ENCODE assay signal across 19 cellular contexts in genomic region chr7:18708204-18708603, GRCh38.
"Had no signal": no experiment of that assay in that cellular context is flagged by ENCODE, and none has a peak within 500 bp of the region (broad histone marks: within the 10 kb centered on the region; RNA-seq: fewer than 3 reads in every experiment).

No MANE protein-coding gene starts in this region.

- H3K27ac ChIP-seq: coronary artery, foreskin keratinocyte, left ventricle myocardium inferior, lower lobe of right lung, ovary, right atrium auricular region, tibial nerve had no signal

- H3K4me3 ChIP-seq: coronary artery, left ventricle myocardium inferior, lower lobe of right lung, ovary, right atrium auricular region, tibial nerve had no signal

- H3K36me3 ChIP-seq: left ventricle myocardium inferior, lower lobe of right lung, ovary, right atrium auricular region, tibial nerve had no signal

- H3K27ac Mint-ChIP-seq: endodermal cell; memory B cell; naive thymus-derived CD4-positive, alpha-beta T cell; stimulated activated memory B cell treated with anti-CD40 and anti-IgM and Interleukin-4, amounts not matched to agents 10 μg/mL and 1 μg/mL and 100 μg/mL, for 72 hours; stimulated activated naive CD8-positive, alpha-beta T cell treated with anti-CD3 and anti-CD28 coated beads, Interleukin-15, Interleukin-2, amounts not matched to agents 100 ng/mL and 50 ng/mL, for 24 hours had no signal

- H3K4me1 ChIP-seq: foreskin keratinocyte, lower lobe of right lung, tibial nerve had no signal

- H3K27me3 ChIP-seq: foreskin keratinocyte, ovary, right atrium auricular region, tibial nerve had no signal

- DNase-seq: effector CD4-positive, alpha-beta T cell; endodermal cell; erythroblast; foreskin keratinocyte; immature natural killer cell; kidney; left cardiac atrium; left ventricle myocardium inferior; lower lobe of right lung; naive thymus-derived CD4-positive, alpha-beta T cell; ovary; stimulated activated CD4-positive, alpha-beta T cell treated with anti-CD3 and anti-CD28 coated beads, Interleukin-4, amount 100 ng/mL, for 1 hour had no signal

- H3K9me3 Mint-ChIP-seq: endodermal cell; memory B cell; stimulated activated memory B cell treated with anti-CD40 and anti-IgM and Interleukin-4, amounts not matched to agents 10 μg/mL and 1 μg/mL and 100 μg/mL, for 72 hours; stimulated activated naive CD8-positive, alpha-beta T cell treated with anti-CD3 and anti-CD28 coated beads, Interleukin-15, Interleukin-2, amounts not matched to agents 100 ng/mL and 50 ng/mL, for 24 hours had no signal

- H3K9me3 ChIP-seq: left ventricle myocardium inferior, lower lobe of right lung, ovary, right atrium auricular region, tibial nerve had no signal

- H3K4me3 Mint-ChIP-seq: endodermal cell; memory B cell; naive thymus-derived CD4-positive, alpha-beta T cell; neural crest cell; stimulated activated memory B cell treated with anti-CD40 and anti-IgM and Interleukin-4, amounts not matched to agents 10 μg/mL and 1 μg/mL and 100 μg/mL, for 72 hours; stimulated activated naive CD8-positive, alpha-beta T cell treated with anti-CD3 and anti-CD28 coated beads, Interleukin-15, Interleukin-2, amounts not matched to agents 100 ng/mL and 50 ng/mL, for 24 hours had no signal

- ATAC-seq: foreskin keratinocyte; left cardiac atrium; lower lobe of right lung; naive thymus-derived CD4-positive, alpha-beta T cell; stimulated activated memory B cell treated with anti-CD40 and anti-IgM and Interleukin-4, amounts not matched to agents 10 μg/mL and 1 μg/mL and 100 μg/mL, for 72 hours had no signal

- FAIRE-seq: kidney had no signal

- H3K27me3 Mint-ChIP-seq: memory B cell; naive thymus-derived CD4-positive, alpha-beta T cell; stimulated activated memory B cell treated with anti-CD40 and anti-IgM and Interleukin-4, amounts not matched to agents 10 μg/mL and 1 μg/mL and 100 μg/mL, for 72 hours; stimulated activated naive CD8-positive, alpha-beta T cell treated with anti-CD3 and anti-CD28 coated beads, Interleukin-15, Interleukin-2, amounts not matched to agents 100 ng/mL and 50 ng/mL, for 24 hours had no signal

- H3K4me1 Mint-ChIP-seq: endodermal cell had no signal

- H3K36me3 Mint-ChIP-seq: immature natural killer cell; naive thymus-derived CD4-positive, alpha-beta T cell; stimulated activated memory B cell treated with anti-CD40 and anti-IgM and Interleukin-4, amounts not matched to agents 10 μg/mL and 1 μg/mL and 100 μg/mL, for 72 hours had no signal
